ENCODE assay signal across 8 cellular contexts in the genomic region with DNA sequence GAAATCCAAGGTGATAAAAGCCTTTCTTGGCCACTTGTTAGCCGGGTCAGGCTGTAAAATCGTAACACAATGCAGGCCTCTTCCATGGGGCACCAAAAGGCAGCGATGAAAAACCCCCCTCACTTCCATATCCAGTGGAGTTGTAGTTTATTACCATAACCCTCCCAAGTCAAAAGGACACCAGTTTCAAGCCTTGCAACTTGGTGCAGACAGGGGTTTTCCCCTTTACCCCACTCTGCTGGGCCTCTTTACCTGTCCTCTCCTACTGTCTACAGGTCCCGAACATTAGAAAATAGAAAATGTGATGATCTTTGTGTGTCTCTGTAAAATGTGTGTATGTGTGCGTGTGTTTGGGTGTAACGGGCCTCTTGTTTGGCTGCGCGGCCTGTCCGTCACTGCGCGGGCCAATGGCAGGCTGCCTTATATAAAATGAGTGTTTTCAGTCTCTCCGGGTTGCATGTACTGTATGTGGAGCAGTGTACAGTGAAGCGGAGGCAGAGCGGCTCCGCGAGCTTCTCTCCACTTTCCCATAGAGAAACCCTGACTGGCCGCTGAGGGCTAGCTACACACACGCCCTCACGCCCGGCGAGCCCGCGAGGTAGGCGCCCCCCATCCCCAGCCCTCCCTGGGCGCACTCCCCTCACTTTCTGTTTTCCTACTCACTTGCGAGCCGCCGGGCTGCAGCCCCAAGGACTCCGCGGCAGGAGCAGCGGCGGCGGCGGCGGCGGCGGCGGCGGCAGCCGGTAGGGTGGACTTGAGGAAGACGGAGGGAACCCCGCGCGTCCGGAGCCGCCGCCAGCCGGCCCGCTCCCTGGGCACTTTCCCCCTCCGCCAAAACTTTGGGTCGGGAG.
A peak's percentile ranks its signal among the peaks of the same experiment; 100 is the strongest.
DNase-seq lines count a peak whose midpoint lies in the region; ATAC-seq lines count a peak whose summit lies in the region.

Gene BBX (plus strand): TSS at position 453 of the 851 bp plus-strand sequence. CDS start 187,499 bp downstream, outside the sequence.

- peak; percentile 47 to 95 (median 89) for DNase-seq in C1 segment of cervical spinal cord (lab: John Stamatoyannopoulos, UW)
- DNase-seq in NCI-H748 (lab: John Stamatoyannopoulos, UW; ENCODE audit: unreplicated experiment) = peak; percentile 93
- DNase-seq in activated CD4-positive, alpha-beta T cell treated with anti-CD3 and anti-CD28 coated beads, Interleukin-2, amount 50 U/mL, for 1 hour = peak; percentile 91
- DNase-seq in dedifferentiated amniotic fluid mesenchymal stem cell (ENCODE audit: extremely low spot score) = peak; percentile 91
- peak; percentile 97 for DNase-seq in left kidney (ENCODE audit: low read depth, low spot score)
- DNase-seq in stimulated activated CD4-positive, alpha-beta T cell treated with anti-CD3 and anti-CD28 coated beads, Interleukin-1b, Interleukin-23, amount 100 ng/mL, for 48 hours = peak; percentile 90

- ATAC-seq in GM19395 (IDR thresholded peaks at IDR 0.05; ENCODE audit: unreplicated experiment) (peak; percentile 96), HG03558 (IDR thresholded peaks at IDR 0.05; ENCODE audit: extremely low read depth, unreplicated experiment) (peak; percentile 97)

Comparison
In these comparisons a context has a peak if more than half of its experiments do, and no peak if none do; other contexts are left out.
1. Peak in every context shown above with its lines: DNase-seq and ATAC-seq.